1 cellular context compared by ENCODE assay signal in genomic region chr18:13134551-13135401, GRCh38.
TF ChIP-seq lines count a peak whose summit lies in the region.

No MANE protein-coding gene starts in this region.

TF ChIP-seq in HepG2, 621 proteins besides CTCF, POLR2A, EP300 and RAD21 (continued from another document):
- TF ChIP-seq REST (IDR thresholded peaks at IDR 0.05; ENCODE audit: borderline replicate concordance in 1 of 2, low read depth in 1 of 2, low read length in 2 of 2) (peak in 1 of 2 experiments; percentile 67; a peak in 2 of 4 replicates), PAXIP1 (CRISPR knock-in tag; conservative IDR thresholded peaks at IDR 0.05) (no peak), STAG1 (CRISPR knock-in tag; IDR thresholded peaks at IDR 0.05) (no peak), POLR2AphosphoS5 (IDR thresholded peaks at IDR 0.05; ENCODE audit: low read depth, low read length) (0 out of 2 replicates have a peak, but pooled peaks have one; percentile 25), ZNF513 (CRISPR knock-in tag; conservative IDR thresholded peaks at IDR 0.05) (no peak), POGK (CRISPR knock-in tag; conservative IDR thresholded peaks at IDR 0.05) (no peak), ZC3H13 (CRISPR knock-in tag; IDR thresholded peaks at IDR 0.05) (no peak), AGO2 (optimal IDR thresholded peaks at IDR 0.05; ENCODE audit: low read depth, low read length) (peak; percentile 52), CEBPB (IDR thresholded peaks at IDR 0.05; ENCODE audit: borderline replicate concordance, low read depth, low read length) (no peak), NONO (IDR thresholded peaks at IDR 0.05) (no peak), NONO (CRISPR knock-in tag; conservative IDR thresholded peaks at IDR 0.05) (0 out of 2 replicates have a peak, but pooled peaks have one; percentile 26), RBFOX2 (IDR thresholded peaks at IDR 0.05; ENCODE audit: low read depth, low read length) (0 out of 2 replicates have a peak, but pooled peaks have one; percentile 16), PPARG (CRISPR knock-in tag; conservative IDR thresholded peaks at IDR 0.05) (no peak), SAFB2 (CRISPR knock-in tag; IDR thresholded peaks at IDR 0.05; ENCODE audit: borderline replicate concordance, low read depth) (no peak)
TF ChIP-seq in HepG2: peak in this region for 5.
